In the genomic region with DNA sequence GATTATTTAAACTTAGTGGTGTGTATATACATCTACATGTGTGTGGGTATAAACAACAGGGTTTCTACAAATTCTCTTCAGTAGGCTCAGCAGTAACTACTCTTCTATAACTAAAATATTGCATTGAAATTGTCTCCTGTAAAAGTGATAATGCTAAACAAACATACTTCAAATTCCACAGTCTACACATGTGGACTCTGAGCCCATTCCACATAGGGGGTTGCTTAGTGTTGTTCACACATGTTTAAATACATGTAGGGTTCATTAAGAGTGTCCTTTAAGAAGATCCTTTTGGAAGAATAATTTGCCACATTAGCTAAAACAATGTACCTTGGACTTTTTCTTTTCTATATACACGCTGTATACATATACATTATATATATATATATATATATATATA, we compare ENCODE assay signal across 30 cellular contexts.
"Had no signal": no experiment of that assay in that cellular context is flagged by ENCODE, and none has a peak within 500 bp of the region (broad histone marks: within the 10 kb centered on the region; RNA-seq: fewer than 3 reads in every experiment).

No MANE protein-coding gene starts in this region.

- H3K9me3 ChIP-seq: body of pancreas, breast epithelium, Peyer's patch had no signal

- H3K27ac Mint-ChIP-seq: activated CD8-positive, alpha-beta T cell treated with anti-CD3 and anti-CD28 coated beads for 36 hours; activated naive CD8-positive, alpha-beta T cell treated with anti-CD3 and anti-CD28 coated beads for 36 hours; activated T-cell treated with anti-CD3 and anti-CD28 coated beads, Interleukin-2, amount 50 U/mL, for 72 hours; activated T-helper 17 cell treated with anti-CD3 and anti-CD28 coated beads, Interleukin-2, amount 50 U/mL, for 72 hours had no signal

- H3K9ac ChIP-seq: KMS-11 had no signal

- H3K9me3 Mint-ChIP-seq: activated CD8-positive, alpha-beta T cell treated with anti-CD3 and anti-CD28 coated beads for 36 hours; activated naive CD8-positive, alpha-beta T cell treated with anti-CD3 and anti-CD28 coated beads for 36 hours; activated T-cell treated with anti-CD3 and anti-CD28 coated beads, Interleukin-2, amount 50 U/mL, for 72 hours; activated T-helper 17 cell treated with anti-CD3 and anti-CD28 coated beads, Interleukin-2, amount 50 U/mL, for 72 hours had no signal

- H3K27ac ChIP-seq: body of pancreas, breast epithelium, KMS-11, Peyer's patch, WERI-Rb-1 had no signal

- H3K4me3 ChIP-seq: body of pancreas, breast epithelium, Peyer's patch had no signal

- DNase-seq: activated CD4-positive, alpha-beta T cell treated with anti-CD3 and anti-CD28 coated beads for 1 hour; activated CD4-positive, alpha-beta T cell treated with anti-CD3 and anti-CD28 coated beads for 48 hours; activated CD4-positive, CD25-positive, alpha-beta regulatory T cell; activated CD8-positive, alpha-beta T cell treated with anti-CD3 and anti-CD28 coated beads for 36 hours; activated effector memory CD4-positive, alpha-beta T cell treated with anti-CD3 and anti-CD28 coated beads, Interleukin-2, amount 50 U/mL, for 16 hours; activated naive CD4-positive, alpha-beta T cell; activated naive CD4-positive, alpha-beta T cell treated with anti-CD3 and anti-CD28 coated beads, Interleukin-2, amount 50 U/mL, for 16 hours; activated naive CD8-positive, alpha-beta T cell treated with anti-CD3 and anti-CD28 coated beads for 36 hours; activated T-cell treated with anti-CD3 and anti-CD28 coated beads, Interleukin-2, amount 50 U/mL, for 1 hour; activated T-cell treated with anti-CD3 and anti-CD28 coated beads, Interleukin-2, amount 50 U/mL, for 72 hours; amygdala; body of pancreas; MM.1S; MV-4-11; NCI-H1092 treated with DMSO at 0.1 percent for 48 hours; NCI-H1417; NCI-H146; NCI-H1930; NCI-H2081 treated with DMSO at 0.1 percent for 48 hours; NCI-H226; NCI-H524 treated with DMSO at 0.1 percent for 48 hours; PC-3; Peyer's patch; RPMI8226; SIG-M5; T1000; WERI-Rb-1 had no signal

- H3K4me1 Mint-ChIP-seq: activated T-helper 17 cell treated with anti-CD3 and anti-CD28 coated beads, Interleukin-2, amount 50 U/mL, for 72 hours had no signal

- H3K27me3 ChIP-seq: body of pancreas, breast epithelium, Peyer's patch had no signal

- H3K36me3 ChIP-seq: breast epithelium, Peyer's patch, WERI-Rb-1 had no signal

- H3K4me1 ChIP-seq: body of pancreas, breast epithelium, Peyer's patch had no signal

- H3K36me3 Mint-ChIP-seq: activated naive CD8-positive, alpha-beta T cell treated with anti-CD3 and anti-CD28 coated beads for 36 hours had no signal

- H3K4me2 ChIP-seq: KMS-11 had no signal

- H3K4me3 Mint-ChIP-seq: activated CD8-positive, alpha-beta T cell treated with anti-CD3 and anti-CD28 coated beads for 36 hours; activated naive CD8-positive, alpha-beta T cell treated with anti-CD3 and anti-CD28 coated beads for 36 hours; activated T-cell treated with anti-CD3 and anti-CD28 coated beads, Interleukin-2, amount 50 U/mL, for 72 hours; activated T-helper 17 cell treated with anti-CD3 and anti-CD28 coated beads, Interleukin-2, amount 50 U/mL, for 72 hours had no signal

- ATAC-seq: activated CD8-positive, alpha-beta T cell treated with anti-CD3 and anti-CD28 coated beads for 36 hours; activated T-cell treated with anti-CD3 and anti-CD28 coated beads, Interleukin-2, amount 50 U/mL, for 72 hours; activated T-helper 17 cell treated with anti-CD3 and anti-CD28 coated beads, Interleukin-2, amount 50 U/mL, for 72 hours; body of pancreas; PC-3 had no signal

- H3K27me3 Mint-ChIP-seq: activated CD8-positive, alpha-beta T cell treated with anti-CD3 and anti-CD28 coated beads for 36 hours; activated naive CD8-positive, alpha-beta T cell treated with anti-CD3 and anti-CD28 coated beads for 36 hours had no signal
